In genomic region chr11:110435780-110436717, GRCh38 we compare ENCODE assay signal across 10 cellular contexts. TPM values are rescaled to one million over a fixed set of nuclear protein-coding genes. Genes with fewer than 3 reads are reported as not detected.
DNase-seq lines count a peak whose midpoint lies in the region; ATAC-seq and FAIRE-seq lines count a peak whose summit lies in the region.
"Had no signal": no experiment of that assay in that cellular context is flagged by ENCODE, and none has a peak within 500 bp of the region (broad histone marks: within the 10 kb centered on the region; RNA-seq: fewer than 3 reads in every experiment).

No MANE protein-coding gene starts in this region.

- ATAC-seq in GM19372 (IDR thresholded peaks at IDR 0.05; ENCODE audit: low read depth, unreplicated experiment) (peak; percentile 53), HG03196 (IDR thresholded peaks at IDR 0.05; ENCODE audit: unreplicated experiment) (peak; percentile 44), esophagus mucosa (peak; percentile 23)

- in situ Hi-C loops in ACHN (cut with HindIII; ENCODE audit: low pct_ligation_motif_present, low pct_unique_long_range_greater_than_20kb, low sequenced_read_pairs) = no loop called here

- DNase-seq in activated naive CD4-positive, alpha-beta T cell treated with anti-CD3 and anti-CD28 coated beads, Interleukin-2, amount 50 U/mL, for 16 hours = no peak
- DNase-seq in UCSD-AML1 (lab: John Stamatoyannopoulos, UW; ENCODE audit: unreplicated experiment) (no peak), ACHN (no peak), anterior cingulate cortex (lab: John Stamatoyannopoulos, UW) (no peak)
- DNase-seq: C1 segment of cervical spinal cord, NCI-H187 had no signal

- FAIRE-seq in A204.1 (lab: Jason Lieb, UNC) = peak; percentile 21

RNA-seq across cellular contexts. Expression of gene FDX1, which starts 6.3 kb away (rescaled TPM):
- 9.7 TPM for total RNA-seq in esophagus mucosa
